1 cellular context compared by ENCODE assay signal in genomic region chr2:43375746-43376522, GRCh38.
TF ChIP-seq lines count a peak whose summit lies in the region.

No MANE protein-coding gene starts in this region.

TF ChIP-seq in SK-N-SH, 30 proteins besides CTCF, POLR2A, EP300 and RAD21 (continued from another document):
- TF ChIP-seq, protein P1, sequence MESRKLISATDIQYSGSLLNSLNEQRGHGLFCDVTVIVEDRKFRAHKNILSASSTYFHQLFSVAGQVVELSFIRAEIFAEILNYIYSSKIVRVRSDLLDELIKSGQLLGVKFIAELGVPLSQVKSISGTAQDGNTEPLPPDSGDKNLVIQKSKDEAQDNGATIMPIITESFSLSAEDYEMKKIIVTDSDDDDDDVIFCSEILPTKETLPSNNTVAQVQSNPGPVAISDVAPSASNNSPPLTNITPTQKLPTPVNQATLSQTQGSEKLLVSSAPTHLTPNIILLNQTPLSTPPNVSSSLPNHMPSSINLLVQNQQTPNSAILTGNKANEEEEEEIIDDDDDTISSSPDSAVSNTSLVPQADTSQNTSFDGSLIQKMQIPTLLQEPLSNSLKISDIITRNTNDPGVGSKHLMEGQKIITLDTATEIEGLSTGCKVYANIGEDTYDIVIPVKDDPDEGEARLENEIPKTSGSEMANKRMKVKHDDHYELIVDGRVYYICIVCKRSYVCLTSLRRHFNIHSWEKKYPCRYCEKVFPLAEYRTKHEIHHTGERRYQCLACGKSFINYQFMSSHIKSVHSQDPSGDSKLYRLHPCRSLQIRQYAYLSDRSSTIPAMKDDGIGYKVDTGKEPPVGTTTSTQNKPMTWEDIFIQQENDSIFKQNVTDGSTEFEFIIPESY (IDR thresholded peaks at IDR 0.05; ENCODE audit: borderline replicate concordance, low read depth): no peak
- no peak for TF ChIP-seq JUND (IDR thresholded peaks at IDR 0.05)
TF ChIP-seq in SK-N-SH: peak in this region for 0.
